1 cellular context compared by ENCODE assay signal in the genomic region with DNA sequence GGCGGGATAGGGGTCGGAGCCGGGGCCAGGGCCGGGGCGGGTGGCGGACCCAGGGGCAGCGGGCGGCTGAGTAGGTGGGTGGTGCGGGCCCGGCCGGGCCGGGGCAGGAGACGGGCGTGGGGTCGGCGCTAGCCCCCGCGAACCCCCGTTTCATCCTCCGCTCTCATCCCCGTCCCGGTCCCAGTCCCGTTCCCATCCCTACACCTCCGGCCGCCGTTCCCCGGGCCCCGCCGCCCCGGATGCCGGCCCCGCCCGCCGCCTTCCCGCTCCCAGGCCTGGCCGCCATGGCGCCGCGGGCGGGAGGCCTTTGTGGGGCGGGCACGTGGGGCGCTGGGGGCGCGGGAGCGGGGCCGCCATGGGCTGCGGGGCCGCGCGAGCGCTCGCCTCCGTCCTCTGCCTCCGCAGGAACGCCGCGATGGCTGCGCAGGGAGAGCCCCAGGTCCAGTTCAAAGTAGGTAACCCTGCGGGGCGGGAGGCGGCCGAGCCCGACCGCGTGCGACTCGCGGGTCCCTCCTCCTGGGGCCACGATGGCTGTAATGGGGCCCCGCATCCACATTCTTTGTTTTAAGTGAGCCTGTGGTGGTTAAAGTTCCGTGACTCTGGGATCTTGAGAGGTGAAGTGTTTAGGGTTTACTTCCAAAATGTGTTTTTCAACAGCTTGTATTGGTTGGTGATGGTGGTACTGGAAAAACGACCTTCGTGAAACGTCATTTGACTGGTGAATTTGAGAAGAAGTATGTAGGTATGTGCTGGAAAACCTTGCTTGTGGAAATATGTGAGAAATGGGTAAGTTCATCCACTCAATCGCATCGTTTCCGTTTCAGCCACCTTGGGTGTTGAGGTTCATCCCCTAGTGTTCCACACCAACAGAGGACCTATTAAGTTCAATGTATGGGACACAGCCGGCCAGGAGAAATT.
TF ChIP-seq lines count a peak whose summit lies in the region.

No MANE protein-coding gene starts in this region.

TF ChIP-seq in K562, 482 proteins besides CTCF, POLR2A, EP300 and RAD21 (continued from another document and continues in another):
- TF ChIP-seq, protein P1, sequence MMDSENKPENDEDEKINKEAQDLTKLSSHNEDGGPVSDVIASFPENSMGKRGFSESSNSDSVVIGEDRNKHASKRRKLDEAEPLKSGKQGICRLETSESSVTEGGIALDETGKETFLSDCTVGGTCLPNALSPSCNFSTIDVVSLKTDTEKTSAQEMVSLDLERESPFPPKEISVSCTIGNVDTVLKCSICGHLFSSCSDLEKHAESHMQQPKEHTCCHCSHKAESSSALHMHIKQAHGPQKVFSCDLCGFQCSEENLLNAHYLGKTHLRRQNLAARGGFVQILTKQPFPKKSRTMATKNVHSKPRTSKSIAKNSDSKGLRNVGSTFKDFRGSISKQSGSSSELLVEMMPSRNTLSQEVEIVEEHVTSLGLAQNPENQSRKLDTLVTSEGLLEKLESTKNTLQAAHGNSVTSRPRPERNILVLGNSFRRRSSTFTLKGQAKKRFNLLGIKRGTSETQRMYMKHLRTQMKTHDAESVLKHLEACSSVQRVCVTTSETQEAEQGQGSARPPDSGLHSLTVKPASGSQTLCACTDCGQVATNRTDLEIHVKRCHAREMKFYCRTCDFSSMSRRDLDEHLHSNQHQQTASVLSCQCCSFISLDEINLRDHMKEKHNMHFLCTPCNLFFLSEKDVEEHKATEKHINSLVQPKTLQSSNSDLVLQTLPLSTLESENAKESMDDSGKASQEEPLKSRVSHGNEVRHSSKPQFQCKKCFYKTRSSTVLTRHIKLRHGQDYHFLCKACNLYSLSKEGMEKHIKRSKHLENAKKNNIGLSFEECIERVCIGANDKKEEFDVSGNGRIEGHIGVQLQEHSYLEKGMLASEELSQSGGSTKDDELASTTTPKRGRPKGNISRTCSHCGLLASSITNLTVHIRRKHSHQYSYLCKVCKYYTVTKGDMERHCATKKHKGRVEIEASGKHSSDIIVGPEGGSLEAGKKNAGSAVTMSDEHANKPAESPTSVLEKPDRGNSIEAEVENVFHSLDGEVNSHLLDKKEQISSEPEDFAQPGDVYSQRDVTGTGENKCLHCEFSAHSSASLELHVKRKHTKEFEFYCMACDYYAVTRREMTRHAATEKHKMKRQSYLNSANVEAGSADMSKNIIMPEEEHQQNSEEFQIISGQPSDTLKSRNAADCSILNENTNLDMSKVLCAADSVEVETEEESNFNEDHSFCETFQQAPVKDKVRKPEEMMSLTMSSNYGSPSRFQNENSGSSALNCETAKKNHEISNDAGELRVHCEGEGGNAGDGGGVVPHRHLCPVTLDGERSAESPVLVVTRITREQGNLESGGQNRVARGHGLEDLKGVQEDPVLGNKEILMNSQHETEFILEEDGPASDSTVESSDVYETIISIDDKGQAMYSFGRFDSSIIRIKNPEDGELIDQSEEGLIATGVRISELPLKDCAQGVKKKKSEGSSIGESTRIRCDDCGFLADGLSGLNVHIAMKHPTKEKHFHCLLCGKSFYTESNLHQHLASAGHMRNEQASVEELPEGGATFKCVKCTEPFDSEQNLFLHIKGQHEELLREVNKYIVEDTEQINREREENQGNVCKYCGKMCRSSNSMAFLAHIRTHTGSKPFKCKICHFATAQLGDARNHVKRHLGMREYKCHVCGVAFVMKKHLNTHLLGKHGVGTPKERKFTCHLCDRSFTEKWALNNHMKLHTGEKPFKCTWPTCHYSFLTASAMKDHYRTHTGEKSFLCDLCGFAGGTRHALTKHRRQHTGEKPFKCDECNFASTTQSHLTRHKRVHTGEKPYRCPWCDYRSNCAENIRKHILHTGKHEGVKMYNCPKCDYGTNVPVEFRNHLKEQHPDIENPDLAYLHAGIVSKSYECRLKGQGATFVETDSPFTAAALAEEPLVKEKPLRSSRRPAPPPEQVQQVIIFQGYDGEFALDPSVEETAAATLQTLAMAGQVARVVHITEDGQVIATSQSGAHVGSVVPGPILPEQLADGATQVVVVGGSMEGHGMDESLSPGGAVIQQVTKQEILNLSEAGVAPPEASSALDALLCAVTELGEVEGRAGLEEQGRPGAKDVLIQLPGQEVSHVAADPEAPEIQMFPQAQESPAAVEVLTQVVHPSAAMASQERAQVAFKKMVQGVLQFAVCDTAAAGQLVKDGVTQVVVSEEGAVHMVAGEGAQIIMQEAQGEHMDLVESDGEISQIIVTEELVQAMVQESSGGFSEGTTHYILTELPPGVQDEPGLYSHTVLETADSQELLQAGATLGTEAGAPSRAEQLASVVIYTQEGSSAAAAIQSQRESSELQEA (IDR thresholded peaks at IDR 0.05; ENCODE audit: low read depth), result no peak
- TF ChIP-seq, protein P2, sequence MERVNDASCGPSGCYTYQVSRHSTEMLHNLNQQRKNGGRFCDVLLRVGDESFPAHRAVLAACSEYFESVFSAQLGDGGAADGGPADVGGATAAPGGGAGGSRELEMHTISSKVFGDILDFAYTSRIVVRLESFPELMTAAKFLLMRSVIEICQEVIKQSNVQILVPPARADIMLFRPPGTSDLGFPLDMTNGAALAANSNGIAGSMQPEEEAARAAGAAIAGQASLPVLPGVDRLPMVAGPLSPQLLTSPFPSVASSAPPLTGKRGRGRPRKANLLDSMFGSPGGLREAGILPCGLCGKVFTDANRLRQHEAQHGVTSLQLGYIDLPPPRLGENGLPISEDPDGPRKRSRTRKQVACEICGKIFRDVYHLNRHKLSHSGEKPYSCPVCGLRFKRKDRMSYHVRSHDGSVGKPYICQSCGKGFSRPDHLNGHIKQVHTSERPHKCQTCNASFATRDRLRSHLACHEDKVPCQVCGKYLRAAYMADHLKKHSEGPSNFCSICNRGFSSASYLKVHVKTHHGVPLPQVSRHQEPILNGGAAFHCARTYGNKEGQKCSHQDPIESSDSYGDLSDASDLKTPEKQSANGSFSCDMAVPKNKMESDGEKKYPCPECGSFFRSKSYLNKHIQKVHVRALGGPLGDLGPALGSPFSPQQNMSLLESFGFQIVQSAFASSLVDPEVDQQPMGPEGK (CRISPR knock-in tag; IDR thresholded peaks at IDR 0.05; ENCODE audit: borderline replicate concordance), result no peak
- no peak for TF ChIP-seq SETDB1 (IDR thresholded peaks at IDR 0.05; ENCODE audit: low read length)
- TF ChIP-seq ZNF57 (CRISPR knock-in tag; IDR thresholded peaks at IDR 0.05), result no peak
- TF ChIP-seq CC2D1A (IDR thresholded peaks at IDR 0.05), result no peak
- no peak for TF ChIP-seq RFX7 (CRISPR knock-in tag; IDR thresholded peaks at IDR 0.05)
- TF ChIP-seq DMBX1 (CRISPR knock-in tag; IDR thresholded peaks at IDR 0.05; ENCODE audit: borderline replicate concordance), result peak; percentile 27; the same call in 1 of the 2 replicates
- TF ChIP-seq, protein P3, sequence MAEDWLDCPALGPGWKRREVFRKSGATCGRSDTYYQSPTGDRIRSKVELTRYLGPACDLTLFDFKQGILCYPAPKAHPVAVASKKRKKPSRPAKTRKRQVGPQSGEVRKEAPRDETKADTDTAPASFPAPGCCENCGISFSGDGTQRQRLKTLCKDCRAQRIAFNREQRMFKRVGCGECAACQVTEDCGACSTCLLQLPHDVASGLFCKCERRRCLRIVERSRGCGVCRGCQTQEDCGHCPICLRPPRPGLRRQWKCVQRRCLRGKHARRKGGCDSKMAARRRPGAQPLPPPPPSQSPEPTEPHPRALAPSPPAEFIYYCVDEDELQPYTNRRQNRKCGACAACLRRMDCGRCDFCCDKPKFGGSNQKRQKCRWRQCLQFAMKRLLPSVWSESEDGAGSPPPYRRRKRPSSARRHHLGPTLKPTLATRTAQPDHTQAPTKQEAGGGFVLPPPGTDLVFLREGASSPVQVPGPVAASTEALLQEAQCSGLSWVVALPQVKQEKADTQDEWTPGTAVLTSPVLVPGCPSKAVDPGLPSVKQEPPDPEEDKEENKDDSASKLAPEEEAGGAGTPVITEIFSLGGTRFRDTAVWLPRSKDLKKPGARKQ (CRISPR knock-in tag; IDR thresholded peaks at IDR 0.05), result no peak
- no peak for TF ChIP-seq BCL6 (CRISPR knock-in tag; IDR thresholded peaks at IDR 0.05)
- TF ChIP-seq ZNF583 (CRISPR knock-in tag; IDR thresholded peaks at IDR 0.05), result 0 out of 2 replicates have a peak, but pooled peaks have one; percentile 15
- no peak for TF ChIP-seq MYBL2 (IDR thresholded peaks at IDR 0.05; ENCODE audit: low read depth)
- no peak for TF ChIP-seq MYBL2 (CRISPR knock-in tag; IDR thresholded peaks at IDR 0.05; ENCODE audit: borderline replicate concordance)
- TF ChIP-seq, protein P4, sequence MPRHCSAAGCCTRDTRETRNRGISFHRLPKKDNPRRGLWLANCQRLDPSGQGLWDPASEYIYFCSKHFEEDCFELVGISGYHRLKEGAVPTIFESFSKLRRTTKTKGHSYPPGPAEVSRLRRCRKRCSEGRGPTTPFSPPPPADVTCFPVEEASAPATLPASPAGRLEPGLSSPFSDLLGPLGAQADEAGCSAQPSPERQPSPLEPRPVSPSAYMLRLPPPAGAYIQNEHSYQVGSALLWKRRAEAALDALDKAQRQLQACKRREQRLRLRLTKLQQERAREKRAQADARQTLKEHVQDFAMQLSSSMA (CRISPR knock-in tag; IDR thresholded peaks at IDR 0.05), result no peak
- no peak for TF ChIP-seq EGR1 (conservative IDR thresholded peaks at IDR 0.05)
- TF ChIP-seq CHD1 (IDR thresholded peaks at IDR 0.05; ENCODE audit: low read length), result peak; percentile 94
- no peak for TF ChIP-seq CHCHD3 (CRISPR knock-in tag; IDR thresholded peaks at IDR 0.05)
- TF ChIP-seq MTA1 (IDR thresholded peaks at IDR 0.05; ENCODE audit: borderline replicate concordance), result no peak
- TF ChIP-seq, protein P5, sequence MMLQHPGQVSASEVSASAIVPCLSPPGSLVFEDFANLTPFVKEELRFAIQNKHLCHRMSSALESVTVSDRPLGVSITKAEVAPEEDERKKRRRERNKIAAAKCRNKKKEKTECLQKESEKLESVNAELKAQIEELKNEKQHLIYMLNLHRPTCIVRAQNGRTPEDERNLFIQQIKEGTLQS (IDR thresholded peaks at IDR 0.05), result no peak
- TF ChIP-seq, protein P5 (CRISPR knock-in tag; conservative IDR thresholded peaks at IDR 0.05), result no peak
- TF ChIP-seq KLF1 (tag; IDR thresholded peaks at IDR 0.05), result no peak
- TF ChIP-seq LARP7 (IDR thresholded peaks at IDR 0.05), result no peak
- no peak for TF ChIP-seq ZNF507 (tag; conservative IDR thresholded peaks at IDR 0.05)
- TF ChIP-seq, protein P6, sequence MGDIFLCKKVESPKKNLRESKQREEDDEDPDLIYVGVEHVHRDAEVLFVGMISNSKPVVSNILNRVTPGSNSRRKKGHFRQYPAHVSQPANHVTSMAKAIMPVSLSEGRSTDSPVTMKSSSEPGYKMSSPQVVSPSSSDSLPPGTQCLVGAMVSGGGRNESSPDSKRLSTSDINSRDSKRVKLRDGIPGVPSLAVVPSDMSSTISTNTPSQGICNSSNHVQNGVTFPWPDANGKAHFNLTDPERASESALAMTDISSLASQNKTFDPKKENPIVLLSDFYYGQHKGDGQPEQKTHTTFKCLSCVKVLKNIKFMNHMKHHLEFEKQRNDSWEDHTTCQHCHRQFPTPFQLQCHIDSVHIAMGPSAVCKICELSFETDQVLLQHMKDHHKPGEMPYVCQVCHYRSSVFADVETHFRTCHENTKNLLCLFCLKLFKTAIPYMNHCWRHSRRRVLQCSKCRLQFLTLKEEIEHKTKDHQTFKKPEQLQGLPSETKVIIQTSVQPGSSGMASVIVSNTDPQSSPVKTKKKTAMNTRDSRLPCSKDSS (IDR thresholded peaks at IDR 0.05; ENCODE audit: low read depth, partially characterized antibody), result no peak
- TF ChIP-seq SRSF7 (optimal IDR thresholded peaks at IDR 0.05; ENCODE audit: low read depth, low read length), result no peak
- peak; percentile 31 to 89 (median 82) for TF ChIP-seq YY1 (IDR thresholded peaks at IDR 0.05; ENCODE audit: borderline replicate concordance in 1 of 3, control insufficient read depth in 1 of 3, extremely low read depth in 1 of 3, insufficient read depth in 3 of 3, insufficient read length in 1 of 3, insufficient replicate concordance in 2 of 3, low read depth in 1 of 3, low read length in 2 of 3)
- no peak for TF ChIP-seq HCFC1 (IDR thresholded peaks at IDR 0.05; ENCODE audit: low read depth, low read length)
- peak; percentile 45; the same call in 1 of the 2 replicates for TF ChIP-seq GABPA (tag; conservative IDR thresholded peaks at IDR 0.05; ENCODE audit: low read depth)
- no peak for TF ChIP-seq MED1 (CRISPR knock-in tag; IDR thresholded peaks at IDR 0.05; ENCODE audit: borderline replicate concordance)
- TF ChIP-seq, protein P7, sequence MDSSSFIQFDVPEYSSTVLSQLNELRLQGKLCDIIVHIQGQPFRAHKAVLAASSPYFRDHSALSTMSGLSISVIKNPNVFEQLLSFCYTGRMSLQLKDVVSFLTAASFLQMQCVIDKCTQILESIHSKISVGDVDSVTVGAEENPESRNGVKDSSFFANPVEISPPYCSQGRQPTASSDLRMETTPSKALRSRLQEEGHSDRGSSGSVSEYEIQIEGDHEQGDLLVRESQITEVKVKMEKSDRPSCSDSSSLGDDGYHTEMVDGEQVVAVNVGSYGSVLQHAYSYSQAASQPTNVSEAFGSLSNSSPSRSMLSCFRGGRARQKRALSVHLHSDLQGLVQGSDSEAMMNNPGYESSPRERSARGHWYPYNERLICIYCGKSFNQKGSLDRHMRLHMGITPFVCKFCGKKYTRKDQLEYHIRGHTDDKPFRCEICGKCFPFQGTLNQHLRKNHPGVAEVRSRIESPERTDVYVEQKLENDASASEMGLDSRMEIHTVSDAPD (CRISPR knock-in tag; IDR thresholded peaks at IDR 0.05), result no peak
- TF ChIP-seq, protein P8, sequence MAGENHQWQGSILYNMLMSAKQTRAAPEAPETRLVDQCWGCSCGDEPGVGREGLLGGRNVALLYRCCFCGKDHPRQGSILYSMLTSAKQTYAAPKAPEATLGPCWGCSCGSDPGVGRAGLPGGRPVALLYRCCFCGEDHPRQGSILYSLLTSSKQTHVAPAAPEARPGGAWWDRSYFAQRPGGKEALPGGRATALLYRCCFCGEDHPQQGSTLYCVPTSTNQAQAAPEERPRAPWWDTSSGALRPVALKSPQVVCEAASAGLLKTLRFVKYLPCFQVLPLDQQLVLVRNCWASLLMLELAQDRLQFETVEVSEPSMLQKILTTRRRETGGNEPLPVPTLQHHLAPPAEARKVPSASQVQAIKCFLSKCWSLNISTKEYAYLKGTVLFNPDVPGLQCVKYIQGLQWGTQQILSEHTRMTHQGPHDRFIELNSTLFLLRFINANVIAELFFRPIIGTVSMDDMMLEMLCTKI (IDR thresholded peaks at IDR 0.05; ENCODE audit: partially characterized antibody), result no peak
- no peak for TF ChIP-seq NFYB (IDR thresholded peaks at IDR 0.05; ENCODE audit: extremely low read depth, insufficient read length)
- peak; percentile 56; the same call in 1 of the 2 replicates for TF ChIP-seq RB1 (IDR thresholded peaks at IDR 0.05; ENCODE audit: low read depth)
- TF ChIP-seq ZNF324 (CRISPR knock-in tag; IDR thresholded peaks at IDR 0.05), result no peak
- TF ChIP-seq DPF2 (IDR thresholded peaks at IDR 0.05), result no peak
- TF ChIP-seq, protein P9, sequence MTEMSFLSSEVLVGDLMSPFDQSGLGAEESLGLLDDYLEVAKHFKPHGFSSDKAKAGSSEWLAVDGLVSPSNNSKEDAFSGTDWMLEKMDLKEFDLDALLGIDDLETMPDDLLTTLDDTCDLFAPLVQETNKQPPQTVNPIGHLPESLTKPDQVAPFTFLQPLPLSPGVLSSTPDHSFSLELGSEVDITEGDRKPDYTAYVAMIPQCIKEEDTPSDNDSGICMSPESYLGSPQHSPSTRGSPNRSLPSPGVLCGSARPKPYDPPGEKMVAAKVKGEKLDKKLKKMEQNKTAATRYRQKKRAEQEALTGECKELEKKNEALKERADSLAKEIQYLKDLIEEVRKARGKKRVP (CRISPR knock-in tag; IDR thresholded peaks at IDR 0.05), result no peak
- no peak for TF ChIP-seq ZKSCAN3 (CRISPR knock-in tag; IDR thresholded peaks at IDR 0.05)
- no peak for TF ChIP-seq PRMT5 (CRISPR knock-in tag; IDR thresholded peaks at IDR 0.05)
- TF ChIP-seq, protein P10, sequence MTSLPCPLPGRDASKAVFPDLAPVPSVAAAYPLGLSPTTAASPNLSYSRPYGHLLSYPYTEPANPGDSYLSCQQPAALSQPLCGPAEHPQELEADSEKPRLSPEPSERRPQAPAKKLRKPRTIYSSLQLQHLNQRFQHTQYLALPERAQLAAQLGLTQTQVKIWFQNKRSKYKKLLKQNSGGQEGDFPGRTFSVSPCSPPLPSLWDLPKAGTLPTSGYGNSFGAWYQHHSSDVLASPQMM (CRISPR knock-in tag; IDR thresholded peaks at IDR 0.05), result no peak
